17 cellular contexts compared by ENCODE assay signal in genomic region chr1:12169442-12170135, GRCh38. TPM values are rescaled to one million over a fixed set of nuclear protein-coding genes. Genes with fewer than 3 reads are reported as not detected.
A peak's percentile ranks its signal among the peaks of the same experiment; 100 is the strongest.
DNase-seq lines count a peak whose midpoint lies in the region; ATAC-seq, FAIRE-seq and TF ChIP-seq lines count a peak whose summit lies in the region.
"Had no signal": no experiment of that assay in that cellular context is flagged by ENCODE, and none has a peak within 500 bp of the region (broad histone marks: within the 10 kb centered on the region; RNA-seq: fewer than 3 reads in every experiment).

No MANE protein-coding gene starts in this region.

- in situ Hi-C loops in HepG2 (cut with HindIII; ENCODE audit: extremely low pct_ligation_motif_present, low pct_unique_long_range_greater_than_20kb): no loop called here

- H2AFZ ChIP-seq in HepG2 (ENCODE audit: low read length): no peak overlapping the region

- no peaks in the 10 kb centered on the region for H4K20me1 ChIP-seq in HepG2 (ENCODE audit: insufficient read depth, low read length)

- DNase-seq in HepG2 (ENCODE audit: low spot score): no peak
- no peak for DNase-seq in activated naive CD8-positive, alpha-beta T cell treated with anti-CD3 and anti-CD28 coated beads, Interleukin-2, amount 50 U/mL, for 24 hours
- DNase-seq in naive thymus-derived CD4-positive, alpha-beta T cell: no peak
- DNase-seq in SIG-M5 (lab: John Stamatoyannopoulos, UW): no peak
- DNase-seq in NCI-H1105 treated with DMSO at 0.1 percent for 48 hours (lab: John Stamatoyannopoulos, UW): no peak
- no peak for DNase-seq in DMS114 treated with DMSO at 0.1 percent for 48 hours (lab: John Stamatoyannopoulos, UW; ENCODE audit: unreplicated experiment)
- DNase-seq: activated CD8-positive, alpha-beta memory T cell treated with anti-CD3 and anti-CD28 coated beads, Interleukin-2, amount 50 U/mL, for 48 hours; GF-D8; NCI-H1105; NCI-H524; posterior cingulate gyrus; stimulated activated CD4-positive, alpha-beta T cell treated with anti-CD3 and anti-CD28 coated beads, Interleukin-1b, Interleukin-23, amount 100 ng/mL, for 48 hours had no signal

- peaks cover 2% of the 10 kb centered on the region for H3K27me3 Mint-ChIP-seq in activated naive CD8-positive, alpha-beta T cell treated with anti-CD3 and anti-CD28 coated beads, Interleukin-2, amount 50 U/mL, for 24 hours
- H3K27me3 Mint-ChIP-seq in naive thymus-derived CD4-positive, alpha-beta T cell: no peaks in the 10 kb centered on the region

- H3K9me3 ChIP-seq in liver (ENCODE audit: control insufficient read depth in 4 of 4, low read length in 3 of 4): no peaks in the 10 kb centered on the region
- no peaks in the 10 kb centered on the region for H3K9me3 ChIP-seq in HepG2 (ENCODE audit: low read length)
- no peaks in the 10 kb centered on the region for H3K9me3 ChIP-seq in naive thymus-derived CD4-positive, alpha-beta T cell (ENCODE audit: control insufficient read depth in 2 of 3, low read length in 3 of 3)

- BruUV-seq in HepG2 (replicated peaks; lab: Mats Ljungman, UMichigan): no TSS peak

- no peak overlapping the region for H3K4me2 ChIP-seq in HepG2 (ENCODE audit: low read depth, low read length)

- H3K27ac ChIP-seq in liver (ENCODE audit: low read depth in 1 of 2, low read length in 2 of 2): peak overlapping the region; percentile 80 to 96
- no peak overlapping the region for H3K27ac ChIP-seq in HepG2 (ENCODE audit: extremely low read length, insufficient read depth, low read length)
- peak overlapping the region; percentile 91 for H3K27ac ChIP-seq in naive thymus-derived CD4-positive, alpha-beta T cell (ENCODE audit: low read depth, low read length)
- H3K27ac ChIP-seq: C4-2B had no signal

- H3K79me2 ChIP-seq in HepG2 (ENCODE audit: insufficient read depth, low read length): no peaks in the 10 kb centered on the region

- H3K4me3 ChIP-seq in liver (ENCODE audit: low read depth in 1 of 3, low read length in 3 of 3): no peak overlapping the region
- H3K4me3 ChIP-seq in HepG2 (replicated peaks in 1 of 3; ENCODE audit: insufficient read depth in 1 of 3, low read depth in 2 of 3, low read length in 3 of 3): no peak overlapping the region
- H3K4me3 ChIP-seq in naive thymus-derived CD4-positive, alpha-beta T cell (ENCODE audit: low read length): no peak overlapping the region

- TF ChIP-seq EP300 in HepG2 (IDR thresholded peaks at IDR 0.05; ENCODE audit: low read depth in 2 of 2, low read length in 2 of 2): no peak
- no peak for TF ChIP-seq EP300 in HepG2 (CRISPR knock-in tag; IDR thresholded peaks at IDR 0.05; ENCODE audit: borderline replicate concordance)

- H3K27me3 ChIP-seq in liver (ENCODE audit: control insufficient read depth in 4 of 4, insufficient read depth in 4 of 4, low read length in 3 of 4) (no peaks in the 10 kb centered on the region), HepG2 (ENCODE audit: control insufficient read depth in 1 of 2, insufficient read depth in 2 of 2, low read length in 2 of 2) (peaks cover 2 to 28% of the 10 kb centered on the region in 2 experiments; a peak in 3 of 5 replicates)
- H3K27me3 ChIP-seq in naive thymus-derived CD4-positive, alpha-beta T cell (ENCODE audit: control insufficient read depth in 2 of 2, insufficient read depth in 2 of 2, low read length in 2 of 2): no peaks in the 10 kb centered on the region

- peak overlapping the region; percentile 100 for H3K4me3 Mint-ChIP-seq in activated naive CD8-positive, alpha-beta T cell treated with anti-CD3 and anti-CD28 coated beads, Interleukin-2, amount 50 U/mL, for 24 hours
- peak overlapping the region in 5 of 10 donors; percentile 68 to 100 (median 94) for H3K4me3 Mint-ChIP-seq in naive thymus-derived CD4-positive, alpha-beta T cell

- WGBS in liver: 68% methylated on average over 8 of the region's 8 CpGs
- 12% methylated on average over 8 of the region's 8 CpGs for WGBS in HepG2 (ENCODE audit: low lambda C conversion rate)

- intact Hi-C loops in HepG2 (cut with micrococcal nuclease; ENCODE audit: unreplicated experiment): no loop called here
- intact Hi-C loops in naive thymus-derived CD4-positive, alpha-beta T cell (cut with micrococcal nuclease): loop anchor here (5.0 kb wide), 2 partner anchors 38 to 448 kb away; partner anchors contain the start of gene DHRS3 (in 1 of the 2)

- H3K36me3 ChIP-seq in liver (ENCODE audit: control insufficient read depth in 4 of 4, insufficient read depth in 3 of 4, low read depth in 1 of 4, low read length in 3 of 4): no peaks in the 10 kb centered on the region
- H3K36me3 ChIP-seq in HepG2 (replicated peaks in 1 of 2; ENCODE audit: control insufficient read depth in 1 of 2, insufficient read depth in 2 of 2, low read length in 2 of 2): no peaks in the 10 kb centered on the region
- H3K36me3 ChIP-seq in naive thymus-derived CD4-positive, alpha-beta T cell (ENCODE audit: control insufficient read depth in 2 of 3, insufficient read depth in 3 of 3, low read length in 3 of 3): no peaks in the 10 kb centered on the region

- POLR2A ChIA-PET in HepG2 (lab: Yijun Ruan, JAX): no interaction called here
- POLR2A ChIA-PET in naive thymus-derived CD4-positive, alpha-beta T cell (lab: Charles Lee): interaction anchor here (0.6 to 4.5 kb wide), 7 partner anchors 9 to 44 kb away, joined by 3 to 29 read pairs (median 9); no protein-coding TSS in a partner anchor

- H3K9ac ChIP-seq in liver (ENCODE audit: low read depth in 1 of 2, low read length in 2 of 2) (no peak overlapping the region), HepG2 (ENCODE audit: insufficient read depth, low read depth, low read length) (no peak overlapping the region)

- CTCF ChIA-PET in HepG2 (lab: Yijun Ruan, JAX; ENCODE audit: low intra/inter-chr PET ratio, low total read pairs): no interaction called here
- CTCF ChIA-PET in naive thymus-derived CD4-positive, alpha-beta T cell (lab: Charles Lee): interaction anchor here (0.7 to 1.8 kb wide), 7 partner anchors 18 to 59 kb away, joined by 3 to 6 read pairs (median 4); no protein-coding TSS in a partner anchor

- peaks cover 74% of the 10 kb centered on the region for H3K4me1 Mint-ChIP-seq in activated naive CD8-positive, alpha-beta T cell treated with anti-CD3 and anti-CD28 coated beads, Interleukin-2, amount 50 U/mL, for 24 hours
- H3K4me1 Mint-ChIP-seq in naive thymus-derived CD4-positive, alpha-beta T cell: peaks cover 46 to 83% (median 74%) of the 10 kb centered on the region in 7 donors

- H3K4me1 ChIP-seq in liver (ENCODE audit: control insufficient read depth in 4 of 4, insufficient read depth in 4 of 4, low read length in 3 of 4) (peaks cover 8 to 62% (median 32%) of the 10 kb centered on the region in 4 donors), HepG2 (ENCODE audit: insufficient read depth, low read length) (peaks cover 2% of the 10 kb centered on the region; the same call in 1 of the 2 replicates)
- peaks cover 32 to 63% of the 10 kb centered on the region in 2 donors for H3K4me1 ChIP-seq in naive thymus-derived CD4-positive, alpha-beta T cell (ENCODE audit: control insufficient read depth in 2 of 2, insufficient read depth in 2 of 2, low read length in 2 of 2)

- FAIRE-seq in HepG2 (lab: Jason Lieb, UNC): no peak

- H3K27ac Mint-ChIP-seq in activated naive CD8-positive, alpha-beta T cell treated with anti-CD3 and anti-CD28 coated beads, Interleukin-2, amount 50 U/mL, for 24 hours: peak overlapping the region; percentile 100
- peak overlapping the region; percentile 76 to 100 (median 95) for H3K27ac Mint-ChIP-seq in naive thymus-derived CD4-positive, alpha-beta T cell

- H3K9me3 Mint-ChIP-seq in activated naive CD8-positive, alpha-beta T cell treated with anti-CD3 and anti-CD28 coated beads, Interleukin-2, amount 50 U/mL, for 24 hours: peaks cover 5% of the 10 kb centered on the region
- peaks cover 0 to 3% (median 0%) of the 10 kb centered on the region in 11 donors for H3K9me3 Mint-ChIP-seq in naive thymus-derived CD4-positive, alpha-beta T cell

- no peak for ATAC-seq in HepG2
- no peak for ATAC-seq in activated naive CD8-positive, alpha-beta T cell treated with anti-CD3 and anti-CD28 coated beads, Interleukin-2, amount 50 U/mL, for 24 hours
- ATAC-seq in naive thymus-derived CD4-positive, alpha-beta T cell: no peak
- no peak for ATAC-seq in HG02885 (IDR thresholded peaks at IDR 0.05; ENCODE audit: poor library complexity, unreplicated experiment)

- no peak for TF ChIP-seq CTCF in liver (IDR thresholded peaks at IDR 0.05; ENCODE audit: low read depth, low read length, missing input control)
- TF ChIP-seq CTCF in HepG2 (CRISPR knock-in tag; IDR thresholded peaks at IDR 0.05): no peak

- peaks cover 51% of the 10 kb centered on the region for H3K36me3 Mint-ChIP-seq in activated naive CD8-positive, alpha-beta T cell treated with anti-CD3 and anti-CD28 coated beads, Interleukin-2, amount 50 U/mL, for 24 hours (ENCODE audit: low read depth)
- H3K36me3 Mint-ChIP-seq in naive thymus-derived CD4-positive, alpha-beta T cell: peaks cover 3 to 41% (median 5%) of the 10 kb centered on the region in 5 donors

- no peak for TF ChIP-seq POLR2A in HepG2 (IDR thresholded peaks at IDR 0.05; ENCODE audit: insufficient read depth in 1 of 2, low read depth in 2 of 2, low read length in 2 of 2)

- TF ChIP-seq RAD21 in liver (IDR thresholded peaks at IDR 0.05) (no peak), HepG2 (CRISPR knock-in tag; IDR thresholded peaks at IDR 0.05) (no peak)

RNA-seq across cellular contexts. Expression of gene TNFRSF1B, which starts 2.8 kb away (rescaled TPM):
- total RNA-seq in liver: 10 to 100 TPM; 16.0 to 16.9 TPM
- polyA plus RNA-seq in liver: 10 to 100 TPM in 1 of 2 donors, 1 to 10 TPM in 1; 7.2 to 19.6 TPM
- total RNA-seq in HepG2 (2016; rRNA removed; fragmentation: Illumina TruSeq; extraction: Trizol): 0.04 TPM in 1 of 2 replicates, not detected in the other
- not detected in 2 replicates for total RNA-seq in HepG2 (2016; cell fraction: cytosol; rRNA removed; fragmentation: Illumina TruSeq; extraction: Trizol; ENCODE audit: low read depth)
- not detected in 2 replicates for total RNA-seq in HepG2 (2016; cell fraction: insoluble cytoplasmic fraction; rRNA removed; fragmentation: Illumina TruSeq; extraction: Trizol)
- not detected in 2 replicates for total RNA-seq in HepG2 (2016; cell fraction: membrane; rRNA removed; fragmentation: Illumina TruSeq; extraction: Trizol)
- total RNA-seq in HepG2 (2016; cell fraction: nucleus; rRNA removed; fragmentation: Illumina TruSeq; extraction: Trizol): not detected in 2 replicates
- 0.11 and 0.29 TPM in 2 replicates for polyA plus RNA-seq in HepG2 (2011; rRNA removed)
- 0.05 and 0.07 TPM in 2 replicates for polyA plus RNA-seq in HepG2 (2011; cell fraction: cytosol; rRNA removed)
- 0.05 TPM in 2 replicates for polyA plus RNA-seq in HepG2 (2011; cell fraction: nucleus; rRNA removed)
- not detected in 2 replicates for polyA plus RNA-seq in HepG2 (2012)
- not detected in 2 replicates for polyA plus RNA-seq in HepG2 (2016; cell fraction: cytosol; fragmentation: Illumina TruSeq; extraction: Trizol; ENCODE audit: low read depth)
- not detected in 2 replicates for polyA plus RNA-seq in HepG2 (2016; cell fraction: insoluble cytoplasmic fraction; fragmentation: Illumina TruSeq; extraction: Trizol; ENCODE audit: low read depth)
- not detected in 2 replicates for polyA plus RNA-seq in HepG2 (2016; cell fraction: membrane; fragmentation: Illumina TruSeq; extraction: Trizol; ENCODE audit: low read depth)
- polyA plus RNA-seq in HepG2 (2016; cell fraction: nucleus; fragmentation: Illumina TruSeq; extraction: Trizol; ENCODE audit: insufficient read depth, low read depth): not detected in 2 replicates
- 0.14 and 1.1 TPM in 2 replicates for polyA minus RNA-seq in HepG2 (2011; rRNA and poly(A)+ RNA removed; ENCODE audit: low replicate concordance)
- polyA minus RNA-seq in HepG2 (2011; cell fraction: cytosol; rRNA and poly(A)+ RNA removed): not detected in 2 replicates
- polyA minus RNA-seq in HepG2 (2011; cell fraction: nucleus; rRNA and poly(A)+ RNA removed): 0.90 TPM in 1 of 2 replicates, not detected in the other
- total RNA-seq in naive thymus-derived CD4-positive, alpha-beta T cell: 100 to 1,000 TPM in 2 of 5 experiments, 10 to 100 TPM in 3; 38.6 to 278 (median 60.3) TPM
- 10 to 100 TPM; 30.1 to 48.2 TPM for polyA plus RNA-seq in naive thymus-derived CD4-positive, alpha-beta T cell
- total RNA-seq: HT-29, RPMI7951 had no signal

Comparison
In these comparisons a context has a peak if more than half of its experiments do, and no peak if none do; other contexts are left out.
1. RNA of gene TNFRSF1B, which starts 2.8 kb away (total RNA-seq): 38.6 to 278 TPM in naive thymus-derived CD4-positive, alpha-beta T cell and 16.0 to 16.9 TPM in liver; 0.04 TPM in HepG2; every median in the first group is over 10 times any median in the second.